Comparison of ENCODE assay signal across 9 cellular contexts in the genomic region with DNA sequence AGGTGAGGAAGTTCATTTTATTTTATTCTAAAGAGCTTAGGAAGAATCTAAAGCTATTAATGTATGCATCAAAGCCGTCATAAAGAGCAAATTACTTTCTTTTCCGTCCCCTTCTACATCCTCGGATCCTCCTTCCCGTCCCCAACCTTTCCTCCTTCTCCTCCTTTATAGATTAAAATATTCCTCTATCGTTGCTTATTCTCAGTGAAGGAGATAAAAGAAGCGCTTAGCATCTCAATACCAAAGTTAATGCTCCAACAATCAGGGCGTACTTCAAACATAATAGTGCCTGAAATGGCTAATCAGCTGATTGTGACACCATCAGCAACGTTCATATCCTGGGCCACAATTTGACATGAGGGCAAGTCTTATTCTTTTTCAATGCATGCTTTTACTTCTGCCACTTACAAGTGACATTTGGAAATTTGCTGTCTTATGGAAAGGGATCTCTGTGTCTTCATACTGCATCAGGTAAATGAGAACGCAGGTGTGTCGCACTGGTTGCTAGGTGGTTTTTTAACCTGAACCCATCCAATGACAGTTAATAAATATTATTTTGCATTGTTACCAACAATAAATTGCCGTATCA. TPM values are rescaled to one million over a fixed set of nuclear protein-coding genes. Genes with fewer than 3 reads are reported as not detected.
DNase-seq lines count a peak whose midpoint lies in the region; TF ChIP-seq lines count a peak whose summit lies in the region.
"Had no signal": no experiment of that assay in that cellular context is flagged by ENCODE, and none has a peak within 500 bp of the region (broad histone marks: within the 10 kb centered on the region; RNA-seq: fewer than 3 reads in every experiment).

No MANE protein-coding gene starts in this region.

- H3K27ac ChIP-seq in A673 (ENCODE audit: low read depth, low read length, poor library complexity, severe bottlenecking): no peak overlapping the region
- peak overlapping the region in 1 of 59 donors; percentile 76 for H3K27ac ChIP-seq in dorsolateral prefrontal cortex

- H3K9me3 Mint-ChIP-seq in HFFc6: peaks cover 5% of the 10 kb centered on the region; the same call in 1 of the 2 replicates
- H3K9me3 Mint-ChIP-seq in neural crest cell: no peaks in the 10 kb centered on the region

- TF ChIP-seq CTCF in A673 (conservative IDR thresholded peaks at IDR 0.05; ENCODE audit: low read depth, low read length): no peak
- no peak for TF ChIP-seq CTCF in HFFc6 (IDR thresholded peaks at IDR 0.05)
- no peak for TF ChIP-seq CTCF in dorsolateral prefrontal cortex (IDR thresholded peaks at IDR 0.05 in 54 of 56, conservative IDR thresholded peaks at IDR 0.05 in 2 of 56; ENCODE audit: low read depth in 1 of 56, partially characterized antibody in 56 of 56)
- TF ChIP-seq CTCF in neural crest cell (conservative IDR thresholded peaks at IDR 0.05): no peak

- H3K4me3 Mint-ChIP-seq in HFFc6 (peak overlapping the region; percentile 68), neural crest cell (peak overlapping the region; percentile 88)

- no peak overlapping the region for H3K27ac Mint-ChIP-seq in HFFc6
- no peak overlapping the region for H3K27ac Mint-ChIP-seq in neural crest cell (ENCODE audit: unreplicated experiment)

- BruUV-seq in A673 (replicated peaks; lab: Mats Ljungman, UMichigan): no TSS peak

- H3K27me3 Mint-ChIP-seq in HFFc6 (ENCODE audit: insufficient read depth): peaks cover 14% of the 10 kb centered on the region
- peaks cover 54% of the 10 kb centered on the region for H3K27me3 Mint-ChIP-seq in neural crest cell (ENCODE audit: low read depth)

- H3K4me3 ChIP-seq in A673 (ENCODE audit: low read depth, low read length, poor library complexity, severe bottlenecking) (peak overlapping the region; percentile 27), dorsolateral prefrontal cortex (peak overlapping the region; percentile 37 to 75 (median 59))

- no peak for DNase-seq in A673 (ENCODE audit: low spot score)
- DNase-seq in HFFc6: no peak
- DNase-seq in dorsolateral prefrontal cortex: no peak
- no peak for DNase-seq in neural crest cell (ENCODE audit: low read depth, low spot score)
- DNase-seq in RKO (ENCODE audit: low spot score): no peak
- DNase-seq in NCI-H2171 treated with DMSO at 0.1 percent for 48 hours (lab: John Stamatoyannopoulos, UW): no peak
- DNase-seq in activated CD4-positive, alpha-beta T cell treated with anti-CD3 and anti-CD28 coated beads for 4 hours: no peak
- DNase-seq in NCI-H2107 treated with DMSO at 0.1 percent for 48 hours (lab: John Stamatoyannopoulos, UW; ENCODE audit: unreplicated experiment): no peak
- DNase-seq: GDM1 had no signal

- peaks cover 32% of the 10 kb centered on the region for H3K27me3 ChIP-seq in A673 (replicated peaks; ENCODE audit: insufficient read depth, low read depth, low read length, poor library complexity)
- H3K27me3 ChIP-seq in dorsolateral prefrontal cortex: peaks cover 0 to 28% (median 12%) of the 10 kb centered on the region in 45 donors

- H3K36me3 ChIP-seq in A673 (ENCODE audit: insufficient read depth, low read length, poor library complexity, severe bottlenecking): no peaks in the 10 kb centered on the region

- H3K9me3 ChIP-seq in A673 (ENCODE audit: low read depth, low read length, poor library complexity, severe bottlenecking): no peaks in the 10 kb centered on the region

- H3K36me3 Mint-ChIP-seq in HFFc6 (ENCODE audit: low read depth) (no peaks in the 10 kb centered on the region), neural crest cell (ENCODE audit: low read depth) (no peaks in the 10 kb centered on the region)

- intact Hi-C loops in A673 (cut with micrococcal nuclease; ENCODE audit: unreplicated experiment) (loop anchor here (1.0 to 5.0 kb wide), 5 partner anchors 130 to 278 kb away; no protein-coding TSS in a partner anchor), dorsolateral prefrontal cortex (cut with DNase I) (loop anchor here (2.0 to 5.0 kb wide), 4 partner anchors 256 to 280 kb away; no protein-coding TSS in a partner anchor)

- POLR2A ChIA-PET in A673 (lab: Charles Lee; ENCODE audit: low non-redundant PET): no interaction called here

- CTCF ChIA-PET in A673 (lab: Charles Lee): interaction anchor here (0.6 to 1.3 kb wide), 5 partner anchors 177 to 277 kb away, joined by 3 to 6 read pairs (median 4); no protein-coding TSS in a partner anchor

- no peaks in the 10 kb centered on the region for H3K4me1 ChIP-seq in A673 (ENCODE audit: insufficient read depth, low read length, poor library complexity, severe bottlenecking)

- peaks cover 18% of the 10 kb centered on the region for H3K4me1 Mint-ChIP-seq in HFFc6 (ENCODE audit: low read depth)
- H3K4me1 Mint-ChIP-seq in neural crest cell: peaks cover 11% of the 10 kb centered on the region

RNA-seq across cellular contexts. Expression of a gene that starts 1.0 kb away (rescaled TPM):
- total RNA-seq in A673 (2021) (0.28 and 0.35 TPM in 2 replicates), dorsolateral prefrontal cortex (10 to 100 TPM in 1 of 120 experiments, 1 to 10 TPM in 118, under 1 TPM in 1; 0.98 to 10.9 (median 3.7) TPM), neural crest cell (0.23 and 1.7 TPM in 2 replicates)
- total RNA-seq in HFFc6 (2021; fragmentation: NEBNext Ultra II Directional; extraction: Animal tissue kit (Norgen Biotek cat#: 25700)): under 1 TPM in 5 of 6 experiments, not detected in 1; 0.26 to 0.70 (median 0.50) TPM
